ENCODE assay signal across 16 cellular contexts in the genomic region with DNA sequence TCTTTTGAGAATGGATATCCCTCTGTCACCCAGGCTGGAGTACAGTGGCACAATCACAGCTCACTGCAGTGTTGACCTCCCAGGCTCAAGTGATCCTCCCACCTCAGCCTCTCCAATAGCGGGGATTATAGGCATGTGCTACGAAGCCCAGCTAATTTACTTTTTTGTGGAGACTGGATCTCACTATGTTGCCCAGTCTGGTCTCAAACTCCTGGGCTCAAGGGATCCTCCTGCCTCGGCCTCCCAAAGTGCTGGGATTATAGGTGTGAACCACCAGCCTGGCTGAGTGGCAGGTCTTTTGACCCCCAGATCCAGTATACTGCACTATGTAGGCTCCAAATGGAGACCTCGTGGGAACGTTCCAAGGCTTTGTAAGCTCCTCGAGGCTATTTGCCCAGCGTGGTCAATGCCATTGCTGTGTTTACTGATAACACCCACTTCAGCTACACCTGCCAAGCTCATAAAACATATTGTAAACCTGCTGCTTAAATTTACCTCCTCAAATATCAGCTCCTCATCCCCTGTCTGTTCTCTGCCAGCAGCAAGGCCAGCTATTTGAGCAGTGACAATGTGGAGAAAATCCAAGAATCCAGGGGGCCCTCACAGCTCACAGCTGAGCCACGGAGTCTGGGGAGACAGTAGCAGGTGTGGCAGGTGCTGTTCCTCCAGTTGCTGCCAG.
A peak's percentile ranks its signal among the peaks of the same experiment; 100 is the strongest.
DNase-seq lines count a peak whose midpoint lies in the region; ATAC-seq lines count a peak whose summit lies in the region.
"Had no signal": no experiment of that assay in that cellular context is flagged by ENCODE, and none has a peak within 500 bp of the region (broad histone marks: within the 10 kb centered on the region; RNA-seq: fewer than 3 reads in every experiment).

No MANE protein-coding gene starts in this region.

- DNase-seq in NCI-H1436 (lab: John Stamatoyannopoulos, UW) = peak; percentile 19
- DNase-seq in NCI-H1436 treated with DMSO at 0.1 percent for 48 hours (lab: John Stamatoyannopoulos, UW) = no peak
- peak; percentile 72 for DNase-seq in NCI-H2171 treated with DMSO at 0.1 percent for 48 hours (lab: John Stamatoyannopoulos, UW)
- peak; percentile 65 for DNase-seq in SHP77 treated with DMSO at 0.1 percent for 48 hours (lab: John Stamatoyannopoulos, UW)
- DNase-seq in GM19240 (ENCODE audit: insufficient read length, low spot score) = no peak
- DNase-seq in stimulated activated CD4-positive, alpha-beta T cell treated with anti-CD3 and anti-CD28 coated beads, Interleukin-12 subunit alpha, Interleukin-12 subunit beta, amount 100 ng/mL, for 4 hours = no peak
- DNase-seq: activated CD4-positive, alpha-beta T cell treated with anti-CD3 and anti-CD28 coated beads for 36 hours; activated CD8-positive, alpha-beta memory T cell treated with anti-CD3 and anti-CD28 coated beads, Interleukin-2, amount 50 U/mL, for 4 hours; activated naive CD4-positive, alpha-beta T cell; aorta; KG1; left lung; NCI-H187 treated with DMSO at 0.1 percent for 48 hours; ovary had no signal

- ATAC-seq in GM18520 (IDR thresholded peaks at IDR 0.05; ENCODE audit: unreplicated experiment) (no peak), HG03378 (IDR thresholded peaks at IDR 0.05; ENCODE audit: unreplicated experiment) (no peak)
- ATAC-seq: activated CD4-positive, alpha-beta T cell treated with anti-CD3 and anti-CD28 coated beads for 36 hours; left lung had no signal

Comparison
In these comparisons a context has a peak if more than half of its experiments do, and no peak if none do; other contexts are left out.
1. DNase-seq: peak in NCI-H1436 (single experiment), NCI-H2171 treated with DMSO at 0.1 percent for 48 hours (single experiment) and SHP77 treated with DMSO at 0.1 percent for 48 hours (single experiment); none in NCI-H1436 treated with DMSO at 0.1 percent for 48 hours (single experiment), GM19240 (single experiment) and stimulated activated CD4-positive, alpha-beta T cell treated with anti-CD3 and anti-CD28 coated beads, Interleukin-12 subunit alpha, Interleukin-12 subunit beta, amount 100 ng/mL, for 4 hours (single experiment).